In the genomic region with DNA sequence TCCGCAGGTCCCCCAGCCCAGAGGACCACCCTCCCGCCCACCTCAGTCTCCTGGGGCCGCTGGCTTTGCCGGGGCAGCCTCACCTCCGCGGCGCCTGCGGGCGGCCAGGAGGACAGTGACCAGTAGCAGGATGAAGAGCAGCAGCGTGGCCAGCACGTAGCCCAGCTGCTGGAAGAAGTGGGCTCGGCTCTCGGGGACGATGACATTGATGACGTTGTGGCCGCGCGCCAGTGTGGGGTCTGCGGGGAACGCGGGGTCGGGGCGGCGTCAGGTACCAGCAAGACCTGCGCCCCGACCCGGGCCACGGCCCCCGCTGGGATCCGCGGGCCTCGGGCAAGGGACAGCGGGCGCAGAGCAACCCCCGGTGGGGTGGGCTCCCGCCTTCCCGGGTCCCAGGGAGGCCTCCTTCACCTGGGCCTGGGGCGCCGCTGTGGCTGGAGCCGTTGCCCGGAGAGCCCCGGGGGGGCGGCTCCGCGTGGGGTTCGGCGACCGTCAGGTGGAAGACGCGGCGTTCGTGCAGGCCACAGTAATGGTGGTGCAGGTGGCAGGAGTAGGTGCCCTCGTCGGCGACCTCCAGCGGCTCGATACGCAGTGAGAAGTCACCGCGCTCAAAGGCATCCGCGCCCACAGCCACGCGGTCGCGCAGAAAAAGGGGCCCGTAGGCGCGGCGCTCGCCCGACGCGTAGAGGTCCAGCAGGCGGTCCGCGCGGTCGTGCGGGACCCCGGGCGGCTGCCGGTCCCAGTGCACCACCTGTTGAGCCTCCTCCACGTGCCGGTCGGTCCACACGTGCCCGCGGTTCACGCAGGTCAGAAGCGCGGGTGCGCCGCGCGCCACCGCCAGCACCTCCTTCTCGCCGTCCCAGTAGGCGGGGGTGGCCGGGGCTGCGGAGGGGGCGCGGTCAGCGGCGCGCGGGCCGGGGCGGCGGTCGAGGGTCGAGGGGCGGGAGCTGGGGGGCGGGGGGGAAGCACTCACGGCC, we compare ENCODE assay signal across 9 cellular contexts. TPM values are rescaled to one million over a fixed set of nuclear protein-coding genes. Genes with fewer than 3 reads are reported as not detected.
A peak's percentile ranks its signal among the peaks of the same experiment; 100 is the strongest.
DNase-seq lines count a peak whose midpoint lies in the region; ATAC-seq and TF ChIP-seq lines count a peak whose summit lies in the region.
"Had no signal": no experiment of that assay in that cellular context is flagged by ENCODE, and none has a peak within 500 bp of the region (broad histone marks: within the 10 kb centered on the region; RNA-seq: fewer than 3 reads in every experiment).

No MANE protein-coding gene starts in this region.

- peaks cover 31% of the 10 kb centered on the region for H4K20me1 ChIP-seq in BLaER1

- H3K27me3 ChIP-seq in BLaER1: peaks cover 37% of the 10 kb centered on the region
- peaks cover 20% of the 10 kb centered on the region for H3K27me3 ChIP-seq in HUES48 (ENCODE audit: control insufficient read depth, insufficient read depth, low read length)
- H3K27me3 ChIP-seq in SJCRH30: no peaks in the 10 kb centered on the region

- peak overlapping the region; percentile 45 for H3K4me3 ChIP-seq in BLaER1
- H3K4me3 ChIP-seq in HUES48 (ENCODE audit: low read depth, low read length): peak overlapping the region; percentile 49
- no peak overlapping the region for H3K4me3 ChIP-seq in SJCRH30

- peaks cover 6% of the 10 kb centered on the region for H3K36me3 Mint-ChIP-seq in endothelial cell (ENCODE audit: low read depth, unreplicated experiment)
- H3K36me3 Mint-ChIP-seq in osteocyte (ENCODE audit: unreplicated experiment): peaks cover 9% of the 10 kb centered on the region

- H3K36me3 ChIP-seq in BLaER1 (no peaks in the 10 kb centered on the region), HUES48 (ENCODE audit: control insufficient read depth, insufficient read depth, low read length) (no peaks in the 10 kb centered on the region), SJCRH30 (no peaks in the 10 kb centered on the region)

- H3K27me3 Mint-ChIP-seq in endothelial cell (ENCODE audit: unreplicated experiment) (peaks cover 24% of the 10 kb centered on the region), osteocyte (ENCODE audit: unreplicated experiment) (no peaks in the 10 kb centered on the region)

- H3K4me1 Mint-ChIP-seq in endothelial cell (ENCODE audit: unreplicated experiment) (peaks cover 4% of the 10 kb centered on the region), osteocyte (ENCODE audit: unreplicated experiment) (peaks cover 56% of the 10 kb centered on the region)

- peak overlapping the region; percentile 71 for H3K4me3 Mint-ChIP-seq in endothelial cell (ENCODE audit: unreplicated experiment)
- H3K4me3 Mint-ChIP-seq in osteocyte (ENCODE audit: unreplicated experiment): peak overlapping the region; percentile 72

- H3K9me3 ChIP-seq in BLaER1 (no peaks in the 10 kb centered on the region), HUES48 (ENCODE audit: control insufficient read depth, insufficient read depth, low read length) (no peaks in the 10 kb centered on the region), SJCRH30 (replicated peaks) (no peaks in the 10 kb centered on the region)

- H3K27ac Mint-ChIP-seq in endothelial cell (ENCODE audit: unreplicated experiment): no peak overlapping the region
- no peak overlapping the region for H3K27ac Mint-ChIP-seq in osteocyte (ENCODE audit: unreplicated experiment)

- DNase-seq in endothelial cell (ENCODE audit: low spot score) (no peak), osteocyte (ENCODE audit: extremely low spot score, unreplicated experiment) (no peak), SJCRH30 (no peak)
- DNase-seq in activated CD4-positive, alpha-beta T cell treated with anti-CD3 and anti-CD28 coated beads, Interleukin-2, amount 50 U/mL, for 48 hours: no peak
- DNase-seq: NCI-H1694 had no signal

- TF ChIP-seq CTCF in endothelial cell (IDR thresholded peaks at IDR 0.05; ENCODE audit: unreplicated experiment): no peak
- no peak for TF ChIP-seq CTCF in osteocyte (IDR thresholded peaks at IDR 0.05)

- H3K9me3 Mint-ChIP-seq in endothelial cell (ENCODE audit: unreplicated experiment) (no peaks in the 10 kb centered on the region), osteocyte (ENCODE audit: unreplicated experiment) (no peaks in the 10 kb centered on the region)

- H3K4me2 ChIP-seq in BLaER1: peak overlapping the region; percentile 81

- no peak for ATAC-seq in GM21717 (IDR thresholded peaks at IDR 0.05; ENCODE audit: unreplicated experiment)
- ATAC-seq in GM19455 (IDR thresholded peaks at IDR 0.05; ENCODE audit: unreplicated experiment): no peak

- H3K27ac ChIP-seq in BLaER1 (no peak overlapping the region), HUES48 (ENCODE audit: low read depth, low read length) (peak overlapping the region; percentile 13), SJCRH30 (no peak overlapping the region)

- H3K4me1 ChIP-seq in BLaER1 (peaks cover 65% of the 10 kb centered on the region), HUES48 (ENCODE audit: control insufficient read depth, insufficient read depth, low read length) (peaks cover 36% of the 10 kb centered on the region), SJCRH30 (peaks cover 38% of the 10 kb centered on the region)

- H3K9ac ChIP-seq in BLaER1: no peak overlapping the region
- H3K9ac ChIP-seq in HUES48 (ENCODE audit: low read depth, low read length): no peak overlapping the region

RNA-seq across cellular contexts. Expression of a gene that starts 3.8 kb away (rescaled TPM):
- total RNA-seq in endothelial cell (ENCODE audit: unreplicated experiment): 0.64 TPM
- 440 and 449 TPM in 2 replicates for total RNA-seq in osteocyte
- 11.3 and 13.8 TPM in 2 replicates for total RNA-seq in SJCRH30 (2014; rRNA removed; shearing (Covaris generic))

RNA-seq across cellular contexts. Expression of a gene that starts 5.3 kb away (rescaled TPM):
- 26.7 TPM for total RNA-seq in endothelial cell (ENCODE audit: unreplicated experiment)
- 92.9 and 95.7 TPM in 2 replicates for total RNA-seq in osteocyte
- total RNA-seq in SJCRH30 (2014; rRNA removed; shearing (Covaris generic)): 45.8 and 52.5 TPM in 2 replicates

RNA-seq across cellular contexts. Expression of a gene that starts 20.4 kb away (rescaled TPM):
- total RNA-seq in endothelial cell (ENCODE audit: unreplicated experiment) (128 TPM), osteocyte (116 and 120 TPM in 2 replicates)
- 177 and 208 TPM in 2 replicates for total RNA-seq in SJCRH30 (2014; rRNA removed; shearing (Covaris generic))

RNA-seq across cellular contexts. Expression of a gene that starts 23.5 kb away (rescaled TPM):
- total RNA-seq in endothelial cell (ENCODE audit: unreplicated experiment): 1.2 TPM
- total RNA-seq in osteocyte: 0.57 and 0.97 TPM in 2 replicates
- total RNA-seq in SJCRH30 (2014; rRNA removed; shearing (Covaris generic)): 0.15 and 0.47 TPM in 2 replicates

RNA-seq across cellular contexts. Expression of a gene that starts 30.0 kb away (rescaled TPM):
- total RNA-seq in endothelial cell (ENCODE audit: unreplicated experiment) (26.0 TPM), osteocyte (23.5 and 24.7 TPM in 2 replicates)
- 22.1 and 22.3 TPM in 2 replicates for total RNA-seq in SJCRH30 (2014; rRNA removed; shearing (Covaris generic))

Comparison
In these comparisons a context has a peak if more than half of its experiments do, and no peak if none do; other contexts are left out.
1. RNA of a gene that starts 3.8 kb away (total RNA-seq): 440 to 449 TPM in osteocyte; 11.3 to 13.8 TPM in SJCRH30 and 0.64 TPM in endothelial cell (single experiment); every median in the first group is over 10 times any median in the second.